ENCODE assay signal across 8 cellular contexts in genomic region chr12:49131051-49131972, GRCh38. TPM values are rescaled to one million over a fixed set of nuclear protein-coding genes. Genes with fewer than 3 reads are reported as not detected.
DNase-seq lines count a peak whose midpoint lies in the region; ATAC-seq and TF ChIP-seq lines count a peak whose summit lies in the region.

Gene TUBA1B (minus strand): TSS chr12:49131395. CDS start chr12:49131300, 95 bp downstream.

- H3K4me1 Mint-ChIP-seq in activated T-cell treated with anti-CD3 and anti-CD28 coated beads, Interleukin-2, amount 50 U/mL, for 24 hours (ENCODE audit: low read depth) = peaks cover 49% of the 10 kb centered on the region

- peak within 1 kb of the TSS; percentile 95 to 96 for H3K9ac ChIP-seq in mucosa of rectum (ENCODE audit: low read depth in 1 of 2, low read length in 2 of 2)

- H3K36me3 Mint-ChIP-seq in activated T-cell treated with anti-CD3 and anti-CD28 coated beads, Interleukin-2, amount 50 U/mL, for 24 hours (ENCODE audit: low read depth) = peaks cover 55% of the 10 kb centered on the region

- DNase-seq in DMS153 (lab: John Stamatoyannopoulos, UW) = peak; percentile 76
- peak; percentile 83 for DNase-seq in KBM-7
- DNase-seq in Panc1 (ENCODE audit: low read depth, low spot score) = peak; percentile 38
- peak; percentile 95 for DNase-seq in activated T-cell treated with anti-CD3 and anti-CD28 coated beads, Interleukin-2, amount 50 U/mL, for 24 hours
- peak; percentile 93 to 96 for DNase-seq in erythroblast (lab: John Stamatoyannopoulos, UW)
- DNase-seq in stimulated activated CD8-positive, alpha-beta memory T cell treated with anti-CD3 and anti-CD28 coated beads, Interleukin-4, amount 100 ng/mL, for 48 hours = peak; percentile 95

- BruUV-seq in Panc1 (replicated peaks; lab: Mats Ljungman, UMichigan) = no TSS peak

- H3K27ac Mint-ChIP-seq in activated T-cell treated with anti-CD3 and anti-CD28 coated beads, Interleukin-2, amount 50 U/mL, for 24 hours = peak within 1 kb of the TSS; percentile 99

- TF ChIP-seq CTCF in Panc1 (IDR thresholded peaks at IDR 0.05) = no peak

- H3K4me3 Mint-ChIP-seq in activated T-cell treated with anti-CD3 and anti-CD28 coated beads, Interleukin-2, amount 50 U/mL, for 24 hours = peak within 1 kb of the TSS; percentile 98

- ATAC-seq in GM21619 (IDR thresholded peaks at IDR 0.05; ENCODE audit: unreplicated experiment) = peak; percentile 59
- ATAC-seq in Panc1 = peak; percentile 88

- H3K4me3 ChIP-seq in Panc1 (ENCODE audit: low read depth in 2 of 2, low read length in 2 of 2) (peak within 1 kb of the TSS; percentile 97 to 100), mucosa of rectum (ENCODE audit: low read length in 2 of 2) (peak within 1 kb of the TSS; percentile 94 to 96)

- H3K4me1 ChIP-seq in Panc1 (ENCODE audit: control insufficient read depth, insufficient read depth, low read length) (peaks cover 14% of the 10 kb centered on the region), mucosa of rectum (ENCODE audit: control insufficient read depth in 2 of 2, insufficient read depth in 2 of 2, low read length in 2 of 2) (peaks cover 20 to 21% of the 10 kb centered on the region in 2 donors)

- TF ChIP-seq POLR2A in erythroblast (IDR thresholded peaks at IDR 0.05; ENCODE audit: low read length) = peak; percentile 99

- POLR2A ChIA-PET in Panc1 (lab: Charles Lee) = interaction anchor here (0.6 to 1.3 kb wide), 10 partner anchors 21 to 283 kb away, joined by 3 to 7 read pairs (median 3); no protein-coding TSS in a partner anchor

- H3K9me3 ChIP-seq in Panc1 (ENCODE audit: control insufficient read depth, insufficient read depth, low read depth, low read length) (no peaks in the 10 kb centered on the region), mucosa of rectum (ENCODE audit: control insufficient read depth in 2 of 2, low read length in 2 of 2) (no peaks in the 10 kb centered on the region)

- CTCF ChIA-PET in Panc1 (lab: Charles Lee) = interaction anchor here (0.6 to 1.4 kb wide), 8 partner anchors 9 to 1056 kb away, joined by 3 to 7 read pairs (median 3); no protein-coding TSS in a partner anchor

- in situ Hi-C loops in KBM-7 (cut with MboI; ENCODE audit: low pct_unique_long_range_greater_than_20kb, low sequenced_read_pairs) = no loop called here
- in situ Hi-C loops in Panc1 (cut with HindIII; ENCODE audit: low pct_unique_long_range_greater_than_20kb, low sequenced_read_pairs) = no loop called here

- no peaks in the 10 kb centered on the region for H3K27me3 ChIP-seq in Panc1 (ENCODE audit: control insufficient read depth, insufficient read depth, low read length)
- H3K27me3 ChIP-seq in mucosa of rectum (ENCODE audit: control insufficient read depth in 2 of 2, insufficient read depth in 2 of 2, low read length in 2 of 2) = no peaks in the 10 kb centered on the region

- no peaks in the 10 kb centered on the region for H3K9me3 Mint-ChIP-seq in activated T-cell treated with anti-CD3 and anti-CD28 coated beads, Interleukin-2, amount 50 U/mL, for 24 hours

- H3K27me3 Mint-ChIP-seq in activated T-cell treated with anti-CD3 and anti-CD28 coated beads, Interleukin-2, amount 50 U/mL, for 24 hours = peaks cover 2% of the 10 kb centered on the region

- H3K36me3 ChIP-seq in Panc1 (ENCODE audit: control insufficient read depth, insufficient read depth, low read length) = peaks cover 14% of the 10 kb centered on the region
- H3K36me3 ChIP-seq in mucosa of rectum (ENCODE audit: control insufficient read depth in 2 of 2, insufficient read depth in 2 of 2, low read length in 2 of 2) = peaks cover 19 to 25% of the 10 kb centered on the region in 2 donors

- intact Hi-C loops in Panc1 (cut with micrococcal nuclease; ENCODE audit: unreplicated experiment) = loop anchor here (10.0 kb wide), 1 partner anchor 103 kb away; no protein-coding TSS in a partner anchor

- H3K27ac ChIP-seq in Panc1 (ENCODE audit: low read length) = peak within 1 kb of the TSS; percentile 100
- peak within 1 kb of the TSS; percentile 98 to 100 for H3K27ac ChIP-seq in mucosa of rectum (ENCODE audit: low read depth in 2 of 2, low read length in 2 of 2)

RNA-seq across cellular contexts. Expression of gene TUBA1B, which starts in this region (rescaled TPM):
- total RNA-seq in Panc1 (2021; ENCODE audit: unreplicated experiment) = 1,275 TPM
- 1,220 TPM for polyA plus RNA-seq in Panc1 (2012; ENCODE audit: insufficient read length)

Comparison
In these comparisons a context has a peak if more than half of its experiments do, and no peak if none do; other contexts are left out.
1. Peak in every context shown above with its lines: DNase-seq, ATAC-seq, H3K4me3 ChIP-seq and H3K27ac ChIP-seq.
2. DNase-seq: peak in every context shown above with its lines; median percentile 95 in activated T-cell treated with anti-CD3 and anti-CD28 coated beads, Interleukin-2, amount 50 U/mL, for 24 hours; 95 in stimulated activated CD8-positive, alpha-beta memory T cell treated with anti-CD3 and anti-CD28 coated beads, Interleukin-4, amount 100 ng/mL, for 48 hours; 94 in erythroblast; 83 in KBM-7; 76 in DMS153; 38 in Panc1.